In genomic region chr6:89840538-89840937, GRCh38 we compare ENCODE assay signal across 12 cellular contexts. TPM values are rescaled to one million over a fixed set of nuclear protein-coding genes. Genes with fewer than 3 reads are reported as not detected.
A peak's percentile ranks its signal among the peaks of the same experiment; 100 is the strongest.
DNase-seq lines count a peak whose midpoint lies in the region; TF ChIP-seq lines count a peak whose summit lies in the region.
"Had no signal": no experiment of that assay in that cellular context is flagged by ENCODE, and none has a peak within 500 bp of the region (broad histone marks: within the 10 kb centered on the region; RNA-seq: fewer than 3 reads in every experiment).

No MANE protein-coding gene starts in this region.

- no peak overlapping the region for H2AFZ ChIP-seq in fibroblast of lung (ENCODE audit: low read length)

- H3K4me1 ChIP-seq in fibroblast of lung (ENCODE audit: control insufficient read depth, extremely low read depth, insufficient read depth, low read length), result peaks cover 3% of the 10 kb centered on the region

- H3K4me2 ChIP-seq in fibroblast of lung (ENCODE audit: extremely low read depth, insufficient read depth, low read length), result no peak overlapping the region

- H3K4me3 Mint-ChIP-seq in nephron progenitor cell, result no peak overlapping the region

- H3K27me3 Mint-ChIP-seq in nephron progenitor cell (ENCODE audit: low read depth, poor library complexity), result no peaks in the 10 kb centered on the region

- TF ChIP-seq CTCF in fibroblast of lung (conservative IDR thresholded peaks at IDR 0.05 in 1 of 2, IDR thresholded peaks at IDR 0.05 in 1 of 2; ENCODE audit: low read depth in 1 of 2, low read length in 2 of 2) (no peak), nephron progenitor cell (IDR thresholded peaks at IDR 0.05) (no peak)

- H3K79me2 ChIP-seq in fibroblast of lung (ENCODE audit: control insufficient read depth, insufficient read depth, low read length), result peaks cover 27% of the 10 kb centered on the region

- H3K36me3 ChIP-seq in fibroblast of lung (ENCODE audit: control insufficient read depth, insufficient read depth, low read length), result no peaks in the 10 kb centered on the region

- no peak overlapping the region for H3K4me3 ChIP-seq in fibroblast of lung (replicated peaks in 1 of 4; ENCODE audit: control extremely low read depth in 1 of 4, insufficient read depth in 1 of 4, low read depth in 3 of 4, low read length in 4 of 4)

- H3K27ac Mint-ChIP-seq in nephron progenitor cell, result peak overlapping the region; percentile 81

- no peaks in the 10 kb centered on the region for H3K9me3 ChIP-seq in fibroblast of lung (ENCODE audit: control insufficient read depth, insufficient read depth, low read depth, low read length)

- peaks cover 2% of the 10 kb centered on the region for H4K20me1 ChIP-seq in fibroblast of lung (ENCODE audit: control insufficient read depth, extremely low read depth, insufficient read depth, low read length)

- H3K27ac ChIP-seq in fibroblast of lung (ENCODE audit: insufficient read depth, low read length), result no peak overlapping the region

- no peaks in the 10 kb centered on the region for H3K27me3 ChIP-seq in fibroblast of lung (ENCODE audit: control insufficient read depth, insufficient read depth, low read length)

- peaks cover 38% of the 10 kb centered on the region for H3K36me3 Mint-ChIP-seq in nephron progenitor cell (ENCODE audit: low read depth)

- DNase-seq in SIG-M5 treated with dmso at 0.1 percent for 504 hours (lab: John Stamatoyannopoulos, UW; ENCODE audit: unreplicated experiment), result peak; percentile 33
- DNase-seq in SIG-M5 (lab: John Stamatoyannopoulos, UW), result no peak
- DNase-seq in NCI-H226, result peak; percentile 25
- DNase-seq in fibroblast of lung (ENCODE audit: low read depth in 2 of 2), result peak; percentile 19 to 35
- DNase-seq in nephron progenitor cell, result no peak
- no peak for DNase-seq in stimulated activated CD4-positive, alpha-beta T cell treated with anti-CD3 and anti-CD28 coated beads, Interleukin-4, amount 100 ng/mL, for 24 hours
- DNase-seq in activated CD4-positive, alpha-beta T cell treated with anti-CD3 and anti-CD28 coated beads, Interleukin-2, amount 50 U/mL, for 4 hours, result no peak
- no peak for DNase-seq in stimulated activated CD4-positive, alpha-beta T cell treated with anti-CD3 and anti-CD28 coated beads, Interleukin-12 subunit alpha, Interleukin-12 subunit beta, amount 100 ng/mL, for 4 hours
- DNase-seq: NCI-H2171 treated with DMSO at 0.1 percent for 48 hours had no signal

- H3K9me3 Mint-ChIP-seq in nephron progenitor cell, result no peaks in the 10 kb centered on the region

- H3K9ac ChIP-seq in fibroblast of lung (ENCODE audit: insufficient read depth, low read length), result no peak overlapping the region

- peaks cover 24% of the 10 kb centered on the region for H3K4me1 Mint-ChIP-seq in nephron progenitor cell

RNA-seq across cellular contexts. Expression of gene CASP8AP2, which starts 10.9 kb away (rescaled TPM):
- total RNA-seq in fibroblast of lung, result 12.8 and 13.4 TPM in 2 replicates
- 9.5 and 10.8 TPM in 2 replicates for polyA plus RNA-seq in fibroblast of lung
- polyA plus RNA-seq in fibroblast of lung (2012), result 5.9 and 7.2 TPM in 2 replicates
- 2.3 and 2.7 TPM in 2 replicates for polyA minus RNA-seq in fibroblast of lung (ENCODE audit: low replicate concordance)

RNA-seq across cellular contexts. Expression of gene MDN1, which starts 20.9 kb away (rescaled TPM):
- 20.3 and 23.5 TPM in 2 replicates for total RNA-seq in fibroblast of lung
- polyA plus RNA-seq in fibroblast of lung, result 5.9 and 7.2 TPM in 2 replicates
- 10.0 and 12.0 TPM in 2 replicates for polyA plus RNA-seq in fibroblast of lung (2012)
- polyA minus RNA-seq in fibroblast of lung (ENCODE audit: low replicate concordance), result 14.2 and 24.3 TPM in 2 replicates

RNA-seq across cellular contexts. Expression of gene GJA10, which starts 53.7 kb away (rescaled TPM):
- total RNA-seq in fibroblast of lung, result not detected in 2 replicates
- not detected in 2 replicates for polyA plus RNA-seq in fibroblast of lung
- polyA plus RNA-seq in fibroblast of lung (2012), result not detected in 2 replicates
- not detected in 2 replicates for polyA minus RNA-seq in fibroblast of lung (ENCODE audit: low replicate concordance)
- total RNA-seq: glomerular endothelial cell, skeletal muscle tissue had no signal
- polyA plus RNA-seq: AG04450 had no signal

Comparison
In these comparisons a context has a peak if more than half of its experiments do, and no peak if none do; other contexts are left out.
1. DNase-seq: peak in SIG-M5 treated with dmso at 0.1 percent for 504 hours (single experiment), NCI-H226 (single experiment) and fibroblast of lung (2 of 2); none in SIG-M5 (single experiment), nephron progenitor cell (single experiment), stimulated activated CD4-positive, alpha-beta T cell treated with anti-CD3 and anti-CD28 coated beads, Interleukin-4, amount 100 ng/mL, for 24 hours (single experiment), activated CD4-positive, alpha-beta T cell treated with anti-CD3 and anti-CD28 coated beads, Interleukin-2, amount 50 U/mL, for 4 hours (0 of 2) and stimulated activated CD4-positive, alpha-beta T cell treated with anti-CD3 and anti-CD28 coated beads, Interleukin-12 subunit alpha, Interleukin-12 subunit beta, amount 100 ng/mL, for 4 hours (single experiment).